Comparison of ENCODE assay signal across 17 cellular contexts in genomic region chr3:30408105-30408557, GRCh38.
DNase-seq lines count a peak whose midpoint lies in the region; ATAC-seq and TF ChIP-seq lines count a peak whose summit lies in the region.
"Had no signal": no experiment of that assay in that cellular context is flagged by ENCODE, and none has a peak within 500 bp of the region (broad histone marks: within the 10 kb centered on the region; RNA-seq: fewer than 3 reads in every experiment).

No MANE protein-coding gene starts in this region.

- H3K9me3 Mint-ChIP-seq in HFFc6 = peaks cover 15% of the 10 kb centered on the region
- H3K9me3 Mint-ChIP-seq in activated CD8-positive, alpha-beta memory T cell treated with anti-CD3 and anti-CD28 coated beads, Interleukin-2, amount 10 ng/mL, durations not matched to agents 7 days and 5 days (ENCODE audit: low read depth) = peaks cover 5% of the 10 kb centered on the region

- no peak overlapping the region for H3K4me3 ChIP-seq in astrocyte of the cerebellum (ENCODE audit: low read depth, low read length)
- H3K4me3 ChIP-seq: GM23248, Peyer's patch, thyroid gland had no signal

- no peak overlapping the region for H3K27ac Mint-ChIP-seq in HFFc6
- H3K27ac Mint-ChIP-seq in activated CD8-positive, alpha-beta memory T cell treated with anti-CD3 and anti-CD28 coated beads, Interleukin-2, amount 10 ng/mL, durations not matched to agents 7 days and 5 days = no peak overlapping the region

- peaks cover 24% of the 10 kb centered on the region for H3K4me1 Mint-ChIP-seq in HFFc6 (ENCODE audit: low read depth)
- H3K4me1 Mint-ChIP-seq in activated CD8-positive, alpha-beta memory T cell treated with anti-CD3 and anti-CD28 coated beads, Interleukin-2, amount 10 ng/mL, durations not matched to agents 7 days and 5 days = no peaks in the 10 kb centered on the region

- CTCF ChIA-PET in activated CD8-positive, alpha-beta memory T cell treated with anti-CD3 and anti-CD28 coated beads, Interleukin-2, amount 10 ng/mL, durations not matched to agents 7 days and 5 days (lab: Charles Lee) = no interaction called here

- in situ Hi-C loops in astrocyte of the cerebellum (cut with HindIII; ENCODE audit: low sequenced_read_pairs) = no loop called here

- H3K27me3 Mint-ChIP-seq in HFFc6 (ENCODE audit: insufficient read depth) = no peaks in the 10 kb centered on the region
- no peaks in the 10 kb centered on the region for H3K27me3 Mint-ChIP-seq in activated CD8-positive, alpha-beta memory T cell treated with anti-CD3 and anti-CD28 coated beads, Interleukin-2, amount 10 ng/mL, durations not matched to agents 7 days and 5 days

- peak; percentile 54 for TF ChIP-seq CTCF in HFFc6 (IDR thresholded peaks at IDR 0.05)
- TF ChIP-seq CTCF in astrocyte of the cerebellum (IDR thresholded peaks at IDR 0.05; ENCODE audit: low read depth, low read length, missing control alignments) = peak; percentile 3

- peak; percentile 14 for DNase-seq in A172 (ENCODE audit: low spot score)
- no peak for DNase-seq in HFFc6
- DNase-seq in astrocyte of the cerebellum (ENCODE audit: low read depth) = no peak
- DNase-seq in iris pigment epithelial cell (ENCODE audit: low read depth) = peak; percentile 64
- no peak for DNase-seq in activated CD8-positive, alpha-beta memory T cell treated with anti-CD3 and anti-CD28 coated beads, Interleukin-2, amount 10 ng/mL, durations not matched to agents 7 days and 5 days
- DNase-seq in SHP77 (lab: John Stamatoyannopoulos, UW) = no peak
- no peak for DNase-seq in stimulated activated CD4-positive, alpha-beta T cell treated with anti-CD3 and anti-CD28 coated beads, Interleukin-2, amount 100 ng/mL, for 48 hours
- DNase-seq: DMS79; foreskin melanocyte; GM23248; NCI-H510A treated with DMSO at 0.1 percent for 48 hours; Peyer's patch; stimulated activated CD4-positive, alpha-beta T cell treated with anti-CD3 and anti-CD28 coated beads, Interleukin-4, amount 100 ng/mL, for 24 hours; SW 1271; thyroid gland had no signal

- peaks cover 21% of the 10 kb centered on the region; the same call in 1 of the 2 replicates for H3K36me3 Mint-ChIP-seq in HFFc6 (ENCODE audit: low read depth)
- H3K36me3 Mint-ChIP-seq in activated CD8-positive, alpha-beta memory T cell treated with anti-CD3 and anti-CD28 coated beads, Interleukin-2, amount 10 ng/mL, durations not matched to agents 7 days and 5 days = peaks cover 5% of the 10 kb centered on the region

- no peak for ATAC-seq in activated CD8-positive, alpha-beta memory T cell treated with anti-CD3 and anti-CD28 coated beads, Interleukin-2, amount 10 ng/mL, durations not matched to agents 7 days and 5 days
- no peak for ATAC-seq in GM19351 (IDR thresholded peaks at IDR 0.05; ENCODE audit: unreplicated experiment)
- ATAC-seq: sciatic nerve had no signal

- H3K4me3 Mint-ChIP-seq in HFFc6 = no peak overlapping the region
- H3K4me3 Mint-ChIP-seq in activated CD8-positive, alpha-beta memory T cell treated with anti-CD3 and anti-CD28 coated beads, Interleukin-2, amount 10 ng/mL, durations not matched to agents 7 days and 5 days = no peak overlapping the region

Comparison
In these comparisons a context has a peak if more than half of its experiments do, and no peak if none do; other contexts are left out.
1. DNase-seq: peak in A172 (single experiment) and iris pigment epithelial cell (single experiment); none in HFFc6 (single experiment), astrocyte of the cerebellum (single experiment), activated CD8-positive, alpha-beta memory T cell treated with anti-CD3 and anti-CD28 coated beads, Interleukin-2, amount 10 ng/mL, durations not matched to agents 7 days and 5 days (single experiment), SHP77 (0 of 2) and stimulated activated CD4-positive, alpha-beta T cell treated with anti-CD3 and anti-CD28 coated beads, Interleukin-2, amount 100 ng/mL, for 48 hours (0 of 2).